In genomic region chr4:42143996-42144395, GRCh38 we compare ENCODE assay signal across 25 cellular contexts. TPM values are rescaled to one million over a fixed set of nuclear protein-coding genes. Genes with fewer than 3 reads are reported as not detected.
A peak's percentile ranks its signal among the peaks of the same experiment; 100 is the strongest.
DNase-seq lines count a peak whose midpoint lies in the region; ATAC-seq, FAIRE-seq and TF ChIP-seq lines count a peak whose summit lies in the region.
"Had no signal": no experiment of that assay in that cellular context is flagged by ENCODE, and none has a peak within 500 bp of the region (broad histone marks: within the 10 kb centered on the region; RNA-seq: fewer than 3 reads in every experiment).

No MANE protein-coding gene starts in this region.

- peaks cover 4% of the 10 kb centered on the region; the same call in 2 of the 3 replicates for H3K4me1 Mint-ChIP-seq in GM23338
- H3K4me1 Mint-ChIP-seq: CD4-positive, alpha-beta memory T cell had no signal

- POLR2A ChIA-PET in endothelial cell of umbilical vein (lab: Charles Lee), result no interaction called here

- H2AFZ ChIP-seq in GM23338 (no peak overlapping the region), endothelial cell of umbilical vein (ENCODE audit: low read depth, low read length) (no peak overlapping the region)

- H3K27me3 Mint-ChIP-seq in GM23338 (ENCODE audit: insufficient read depth, low read depth, poor library complexity), result no peaks in the 10 kb centered on the region

- DNase-seq in GM23338 (ENCODE audit: low spot score) (no peak), RPMI7951 (ENCODE audit: low read depth) (peak; percentile 6), endothelial cell of umbilical vein (ENCODE audit: low read depth, low spot score) (no peak), AG20443 (ENCODE audit: low spot score) (no peak), NCI-H1417 treated with DMSO at 0.1 percent for 48 hours (lab: John Stamatoyannopoulos, UW) (no peak), middle frontal gyrus (ENCODE audit: extremely low spot score, low spot score) (no peak)
- DNase-seq: Caco-2; CD4-positive, alpha-beta memory T cell; DMS79; IMR-90; NCI-H1092; NCI-H1436; NCI-H187; NCI-H2171 treated with DMSO at 0.1 percent for 48 hours; NCI-H345; NCI-H524; NCI-H774 had no signal

- H3K36me3 Mint-ChIP-seq in GM23338 (ENCODE audit: low read depth), result peaks cover 37% of the 10 kb centered on the region
- H3K36me3 Mint-ChIP-seq: CD4-positive, alpha-beta memory T cell had no signal

- no peak for TF ChIP-seq POLR2A in endothelial cell of umbilical vein (IDR thresholded peaks at IDR 0.05; ENCODE audit: low read depth, low read length)

- peaks cover 43 to 84% (median 74%) of the 10 kb centered on the region in 11 experiments for H3K36me3 ChIP-seq in BLaER1 treated with 17β-estradiol and CSF1 and Interleukin-3, amounts not matched to agents 10 nM and 100 nM
- H3K36me3 ChIP-seq in GM23338 (ENCODE audit: insufficient read depth) (peaks cover 9% of the 10 kb centered on the region; the same call in 1 of the 2 replicates), endothelial cell of umbilical vein (ENCODE audit: control insufficient read depth in 2 of 2, extremely low read depth in 1 of 2, insufficient read depth in 2 of 2, low read length in 2 of 2) (no peaks in the 10 kb centered on the region)

- TF ChIP-seq CTCF in GM23338 (conservative IDR thresholded peaks at IDR 0.05; ENCODE audit: low read depth in 2 of 2) (no peak), endothelial cell of umbilical vein (IDR thresholded peaks at IDR 0.05; ENCODE audit: extremely low read depth in 1 of 2, insufficient read depth in 1 of 2, low read depth in 1 of 2, low read length in 2 of 2) (no peak)

- H3K4me1 ChIP-seq in BLaER1 treated with 17β-estradiol and CSF1 and Interleukin-3, amounts not matched to agents 10 nM and 100 nM, result peaks cover 12 to 31% (median 24%) of the 10 kb centered on the region in 10 experiments
- H3K4me1 ChIP-seq in GM23338 (ENCODE audit: insufficient read depth) (0 out of 2 replicates have a peak, but pooled peaks cover 8% of the 10 kb centered on the region), endothelial cell of umbilical vein (ENCODE audit: control insufficient read depth, extremely low read depth, insufficient read depth, low read length) (no peaks in the 10 kb centered on the region)
- H3K4me1 ChIP-seq: Caco-2 had no signal

- CTCF ChIA-PET in endothelial cell of umbilical vein (lab: Charles Lee), result no interaction called here

- no peak for ATAC-seq in GM23338
- ATAC-seq: HCT116, SK-N-SH treated with all-trans-retinoic acid at 6 μM for 48 hours had no signal

- no peak overlapping the region for H3K4me3 ChIP-seq in BLaER1 treated with 17β-estradiol and CSF1 and Interleukin-3, amounts not matched to agents 10 nM and 100 nM
- H3K4me3 ChIP-seq in GM23338, result no peak overlapping the region
- H3K4me3 ChIP-seq in endothelial cell of umbilical vein (replicated peaks in 1 of 3; ENCODE audit: insufficient read depth in 1 of 3, low read depth in 1 of 3, low read length in 3 of 3), result no peak overlapping the region
- H3K4me3 ChIP-seq: BLaER1 had no signal

- H3K9me3 Mint-ChIP-seq in GM23338, result no peaks in the 10 kb centered on the region
- H3K9me3 Mint-ChIP-seq: CD4-positive, alpha-beta memory T cell had no signal

- intact Hi-C loops in endothelial cell of umbilical vein (cut with micrococcal nuclease), result no loop called here

- peak overlapping the region in 4 of 11 experiments; percentile 1 to 50 (median 14); a peak in 3 of 22 replicates for H3K27ac ChIP-seq in BLaER1 treated with 17β-estradiol and CSF1 and Interleukin-3, amounts not matched to agents 10 nM and 100 nM
- no peak overlapping the region for H3K27ac ChIP-seq in GM23338 (ENCODE audit: low read depth)
- no peak overlapping the region for H3K27ac ChIP-seq in endothelial cell of umbilical vein (ENCODE audit: insufficient read depth, low read depth, low read length)
- H3K27ac ChIP-seq: BLaER1 had no signal

- no peak for FAIRE-seq in endothelial cell of umbilical vein (lab: Jason Lieb, UNC)
- FAIRE-seq: GM12892, GM19239, RCC 7860 had no signal

- H3K9ac ChIP-seq in BLaER1 treated with 17β-estradiol and CSF1 and Interleukin-3, amounts not matched to agents 10 nM and 100 nM, result no peak overlapping the region
- no peak overlapping the region for H3K9ac ChIP-seq in endothelial cell of umbilical vein (replicated peaks; ENCODE audit: extremely low read depth, insufficient read depth, low read length)
- H3K9ac ChIP-seq: BLaER1 had no signal

- peaks cover 0 to 88% (median 48%) of the 10 kb centered on the region in 11 experiments; a peak in 15 of 22 replicates for H4K20me1 ChIP-seq in BLaER1 treated with 17β-estradiol and CSF1 and Interleukin-3, amounts not matched to agents 10 nM and 100 nM
- H4K20me1 ChIP-seq in GM23338 (replicated peaks; ENCODE audit: insufficient read depth), result peaks cover 7% of the 10 kb centered on the region
- no peaks in the 10 kb centered on the region for H4K20me1 ChIP-seq in endothelial cell of umbilical vein (replicated peaks; ENCODE audit: control insufficient read depth, extremely low read depth, insufficient read depth, low read length)

- H3K79me2 ChIP-seq in GM23338 (replicated peaks; ENCODE audit: insufficient read depth) (peaks cover 78% of the 10 kb centered on the region), endothelial cell of umbilical vein (ENCODE audit: control insufficient read depth, insufficient read depth, low read length) (no peaks in the 10 kb centered on the region)

- H3K4me3 Mint-ChIP-seq in GM23338, result no peak overlapping the region
- H3K4me3 Mint-ChIP-seq: CD4-positive, alpha-beta memory T cell had no signal

- no TSS peak for BruUV-seq in endothelial cell of umbilical vein (replicated peaks; lab: Mats Ljungman, UMichigan)

- no peaks in the 10 kb centered on the region for H3K9me2 ChIP-seq in GM23338 (ENCODE audit: insufficient read depth)

- H3K9me1 ChIP-seq in endothelial cell of umbilical vein (replicated peaks; ENCODE audit: control insufficient read depth, extremely low read depth, insufficient read depth, low read length), result no peaks in the 10 kb centered on the region

- peak overlapping the region in 6 of 11 experiments; percentile 2 to 54 (median 27); a peak in 12 of 22 replicates for H3K4me2 ChIP-seq in BLaER1 treated with 17β-estradiol and CSF1 and Interleukin-3, amounts not matched to agents 10 nM and 100 nM
- H3K4me2 ChIP-seq in GM23338, result no peak overlapping the region
- H3K4me2 ChIP-seq in endothelial cell of umbilical vein (ENCODE audit: insufficient read depth, low read length), result no peak overlapping the region
- H3K4me2 ChIP-seq: BLaER1 had no signal

- H3K9me3 ChIP-seq in BLaER1 treated with 17β-estradiol and CSF1 and Interleukin-3, amounts not matched to agents 10 nM and 100 nM (replicated peaks in 1 of 11), result peaks cover 7 to 19% (median 14%) of the 10 kb centered on the region in 11 experiments; a peak in 17 of 22 replicates
- H3K9me3 ChIP-seq in endothelial cell of umbilical vein (replicated peaks; ENCODE audit: control insufficient read depth, insufficient read depth, low read length), result no peaks in the 10 kb centered on the region
- H3K9me3 ChIP-seq: Caco-2 had no signal

- no peaks in the 10 kb centered on the region for H3F3A ChIP-seq in GM23338 (replicated peaks; ENCODE audit: low read depth)

- H3K27me3 ChIP-seq in BLaER1 treated with 17β-estradiol and CSF1 and Interleukin-3, amounts not matched to agents 10 nM and 100 nM, result no peaks in the 10 kb centered on the region
- H3K27me3 ChIP-seq in GM23338 (ENCODE audit: insufficient read depth) (no peaks in the 10 kb centered on the region), endothelial cell of umbilical vein (ENCODE audit: control insufficient read depth in 2 of 2, insufficient read depth in 2 of 2, low read length in 2 of 2) (peaks cover 3 to 14% of the 10 kb centered on the region in 2 experiments)
- H3K27me3 ChIP-seq: BLaER1 had no signal

- dilution Hi-C loops in endothelial cell of umbilical vein (cut with MboI; ENCODE audit: extremely low pct_ligation_motif_present, low sequenced_read_pairs), result no loop called here

- H3K27ac Mint-ChIP-seq in GM23338, result peak overlapping the region; percentile 13; the same call in 1 of the 2 replicates
- H3K27ac Mint-ChIP-seq: CD4-positive, alpha-beta memory T cell had no signal

TF ChIP-seq in GM23338, 12 proteins besides CTCF, POLR2A, EP300 and RAD21 (continues in another document):
- no peak for TF ChIP-seq EZH2 (IDR thresholded peaks at IDR 0.05; ENCODE audit: low read depth, unreplicated experiment)

TF ChIP-seq in endothelial cell of umbilical vein, 7 proteins besides CTCF, POLR2A, EP300 and RAD21:
- no peak for TF ChIP-seq JUN (IDR thresholded peaks at IDR 0.05; ENCODE audit: borderline replicate concordance, insufficient read depth, insufficient read length, low read depth)
- peak; percentile 8 for TF ChIP-seq FOS (IDR thresholded peaks at IDR 0.05; ENCODE audit: borderline replicate concordance, insufficient read depth, low read length)
- no peak for TF ChIP-seq GATA2 (IDR thresholded peaks at IDR 0.05; ENCODE audit: insufficient read depth, insufficient read length, low read depth, low read length)
- TF ChIP-seq MYC (IDR thresholded peaks at IDR 0.05; ENCODE audit: low read depth, low read length), result no peak
- TF ChIP-seq POLR2AphosphoS5 (IDR thresholded peaks at IDR 0.05; ENCODE audit: insufficient read depth, low read depth, low read length), result no peak
- TF ChIP-seq MAX (IDR thresholded peaks at IDR 0.05; ENCODE audit: insufficient read depth, insufficient read length), result no peak

RNA-seq across cellular contexts. Expression of gene BEND4, which starts 8.5 kb away (rescaled TPM):
- total RNA-seq in GM23338 (2014; rRNA removed; shearing (Covaris generic)), result 60.2 and 60.4 TPM in 2 replicates
- 13.0 and 13.5 TPM in 2 replicates for polyA plus RNA-seq in GM23338 (2016; fragmentation: Nextera tagmentation; extraction: Ambion mirVana)
- not detected in 2 replicates for total RNA-seq in RPMI7951 (2014; rRNA removed; shearing (Covaris generic))
- 0.07 and 0.27 TPM in 2 replicates for total RNA-seq in endothelial cell of umbilical vein
- polyA plus RNA-seq in endothelial cell of umbilical vein, result 0.01 and 0.02 TPM in 2 replicates
- polyA plus RNA-seq in endothelial cell of umbilical vein (2011; cell fraction: cytosol; rRNA removed), result not detected in 2 replicates
- polyA plus RNA-seq in endothelial cell of umbilical vein (2011; cell fraction: nucleus; rRNA removed), result 0.03 and 0.04 TPM in 2 replicates
- 0.04 TPM in 2 replicates for polyA plus RNA-seq in endothelial cell of umbilical vein (2012)
- polyA minus RNA-seq in endothelial cell of umbilical vein, result not detected in 2 replicates
- not detected for polyA minus RNA-seq in endothelial cell of umbilical vein (2011; cell fraction: cytosol; rRNA and poly(A)+ RNA removed)
- polyA minus RNA-seq in endothelial cell of umbilical vein (2011; cell fraction: nucleus; rRNA and poly(A)+ RNA removed), result not detected in 2 replicates
- total RNA-seq: Caco-2, H4, IMR-90 had no signal
- polyA plus RNA-seq: IMR-90 had no signal

Comparison
In these comparisons a context has a peak if more than half of its experiments do, and no peak if none do; other contexts are left out.
1. H3K4me2 ChIP-seq: peak in BLaER1 treated with 17β-estradiol and CSF1 and Interleukin-3, amounts not matched to agents 10 nM and 100 nM (6 of 11); none in GM23338 (single experiment) and endothelial cell of umbilical vein (single experiment).
2. RNA of gene BEND4, which starts 8.5 kb away (total RNA-seq): 60.2 to 60.4 TPM in GM23338; 0.07 to 0.27 TPM in endothelial cell of umbilical vein and not detected in RPMI7951; every median in the first group is over 10 times any median in the second.